ENCODE assay signal across 8 cellular contexts in the genomic region with DNA sequence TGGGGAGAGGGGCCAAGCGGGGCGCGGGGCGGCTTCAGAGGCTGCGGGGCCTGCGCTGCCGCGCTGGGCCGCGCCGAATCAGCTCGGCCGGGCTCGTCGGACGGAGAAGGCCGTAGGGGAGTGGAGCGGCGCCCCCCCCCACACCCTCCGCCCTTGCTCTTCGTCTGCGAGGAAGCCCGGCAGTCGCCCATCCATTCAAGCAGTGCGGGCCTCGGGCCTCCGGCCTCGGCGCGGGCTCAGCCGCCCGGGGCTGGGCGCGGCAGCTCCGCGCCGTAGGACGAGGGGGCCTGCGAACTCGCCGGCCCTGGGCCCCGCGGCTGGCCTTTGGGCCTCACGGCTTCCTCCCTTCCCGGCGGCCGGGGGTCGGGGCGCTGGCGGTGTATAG. TPM values are rescaled to one million over a fixed set of nuclear protein-coding genes. Genes with fewer than 3 reads are reported as not detected.
DNase-seq lines count a peak whose midpoint lies in the region; ATAC-seq and TF ChIP-seq lines count a peak whose summit lies in the region.

No MANE protein-coding gene starts in this region.

- CTCF ChIA-PET in PC-3 (lab: Charles Lee), result no interaction called here

- H2AFZ ChIP-seq in PC-3 (ENCODE audit: low read length) (no peak overlapping the region), fibroblast of lung (ENCODE audit: low read length) (no peak overlapping the region)

- no TSS peak for BruUV-seq in PC-3 (replicated peaks; lab: Mats Ljungman, UMichigan)

- H4K20me1 ChIP-seq in PC-3 (ENCODE audit: low read length), result peaks cover 40% of the 10 kb centered on the region
- no peaks in the 10 kb centered on the region for H4K20me1 ChIP-seq in fibroblast of lung (ENCODE audit: control insufficient read depth, extremely low read depth, insufficient read depth, low read length)

- H3F3A ChIP-seq in PC-3 (ENCODE audit: low read length, unreplicated experiment), result no peaks in the 10 kb centered on the region

- intact Hi-C loops in PC-3 (cut with micrococcal nuclease), result loop anchor here (2.0 kb wide), 1 partner anchor 23 kb away; no protein-coding TSS in a partner anchor

- H3K9ac ChIP-seq in ES-I3 (ENCODE audit: low read depth, low read length) (peak overlapping the region; percentile 64), PC-3 (ENCODE audit: low read length) (peak overlapping the region; percentile 94), fibroblast of lung (ENCODE audit: insufficient read depth, low read length) (peak overlapping the region; percentile 82)

- no peaks in the 10 kb centered on the region for H3K9me2 ChIP-seq in PC-3 (replicated peaks; ENCODE audit: low read length)

- DNase-seq in HAP-1 (ENCODE audit: low spot score in 2 of 2) (no peak), PC-3 (no peak), fibroblast of lung (ENCODE audit: low read depth in 2 of 2) (no peak), progenitor cell of endocrine pancreas (ENCODE audit: low spot score, unreplicated experiment) (no peak), T1000 (lab: John Stamatoyannopoulos, UW) (no peak), GM13977 (ENCODE audit: low spot score) (no peak), Ammon's horn (ENCODE audit: low spot score) (no peak)

- in situ Hi-C loops in HAP-1 (cut with MboI; ENCODE audit: low sequenced_read_pairs) (no loop called here), GM13977 (cut with MboI; ENCODE audit: low pct_unique_long_range_greater_than_20kb, low sequenced_read_pairs, unreplicated experiment) (no loop called here)

- H3K27me3 ChIP-seq in HAP-1 (ENCODE audit: low read depth) (no peaks in the 10 kb centered on the region), PC-3 (ENCODE audit: low read length) (no peaks in the 10 kb centered on the region), fibroblast of lung (ENCODE audit: control insufficient read depth, insufficient read depth, low read length) (no peaks in the 10 kb centered on the region)

- H3K9me3 ChIP-seq in ES-I3 (ENCODE audit: control insufficient read depth, insufficient read depth, low read length), result no peaks in the 10 kb centered on the region
- no peaks in the 10 kb centered on the region for H3K9me3 ChIP-seq in HAP-1
- H3K9me3 ChIP-seq in PC-3 (ENCODE audit: low read length), result no peaks in the 10 kb centered on the region
- no peaks in the 10 kb centered on the region for H3K9me3 ChIP-seq in fibroblast of lung (ENCODE audit: control insufficient read depth, insufficient read depth, low read depth, low read length)

- peaks cover 51% of the 10 kb centered on the region for H3K79me2 ChIP-seq in PC-3 (ENCODE audit: low read length)
- peaks cover 40% of the 10 kb centered on the region for H3K79me2 ChIP-seq in fibroblast of lung (ENCODE audit: control insufficient read depth, insufficient read depth, low read length)

- H3K36me3 ChIP-seq in ES-I3 (ENCODE audit: insufficient read depth, low read length), result peaks cover 14% of the 10 kb centered on the region
- peaks cover 23% of the 10 kb centered on the region for H3K36me3 ChIP-seq in HAP-1 (replicated peaks)
- peaks cover 29% of the 10 kb centered on the region for H3K36me3 ChIP-seq in PC-3 (ENCODE audit: low read depth, low read length)
- no peaks in the 10 kb centered on the region for H3K36me3 ChIP-seq in fibroblast of lung (ENCODE audit: control insufficient read depth, insufficient read depth, low read length)

- H3K4me1 ChIP-seq in ES-I3 (ENCODE audit: insufficient read depth, low read length) (peaks cover 11% of the 10 kb centered on the region), HAP-1 (peaks cover 11% of the 10 kb centered on the region; the same call in 1 of the 2 replicates), PC-3 (ENCODE audit: insufficient read depth, low read length) (peaks cover 31% of the 10 kb centered on the region), fibroblast of lung (ENCODE audit: control insufficient read depth, extremely low read depth, insufficient read depth, low read length) (peaks cover 14% of the 10 kb centered on the region)

- no peaks in the 10 kb centered on the region for H3K9me3 Mint-ChIP-seq in progenitor cell of endocrine pancreas (ENCODE audit: low read depth)

- POLR2A ChIA-PET in PC-3 (lab: Charles Lee; ENCODE audit: unreplicated experiment), result interaction anchor here (0.6 kb wide), 1 partner anchor 12 kb away, joined by 15 read pairs; no protein-coding TSS in a partner anchor

- H3K4me1 Mint-ChIP-seq in progenitor cell of endocrine pancreas (ENCODE audit: low read depth), result peaks cover 21% of the 10 kb centered on the region

- H3K4me3 ChIP-seq in HAP-1 (peak overlapping the region; percentile 91), PC-3 (ENCODE audit: low read length) (peak overlapping the region; percentile 80), fibroblast of lung (replicated peaks in 1 of 4; ENCODE audit: control extremely low read depth in 1 of 4, insufficient read depth in 1 of 4, low read depth in 3 of 4, low read length in 4 of 4) (peak overlapping the region; percentile 55 to 83 (median 66))

- H3K27ac Mint-ChIP-seq in progenitor cell of endocrine pancreas, result peak overlapping the region; percentile 81

- peak overlapping the region; percentile 88 for H3K4me2 ChIP-seq in PC-3 (ENCODE audit: low read length)
- peak overlapping the region; percentile 98 for H3K4me2 ChIP-seq in fibroblast of lung (ENCODE audit: extremely low read depth, insufficient read depth, low read length)

- peak overlapping the region; percentile 81 for H3K4me3 Mint-ChIP-seq in progenitor cell of endocrine pancreas (ENCODE audit: low read depth)

- H3K27ac ChIP-seq in PC-3 (ENCODE audit: low read length) (peak overlapping the region; percentile 91), fibroblast of lung (ENCODE audit: insufficient read depth, low read length) (peak overlapping the region; percentile 75)

- TF ChIP-seq CTCF in PC-3 (conservative IDR thresholded peaks at IDR 0.05; ENCODE audit: low read depth, low read length), result no peak
- TF ChIP-seq CTCF in fibroblast of lung (conservative IDR thresholded peaks at IDR 0.05 in 1 of 2, IDR thresholded peaks at IDR 0.05 in 1 of 2; ENCODE audit: low read depth in 1 of 2, low read length in 2 of 2), result no peak
- TF ChIP-seq CTCF in progenitor cell of endocrine pancreas (IDR thresholded peaks at IDR 0.05; ENCODE audit: unreplicated experiment), result no peak
- no peak for TF ChIP-seq CTCF in GM13977 (IDR thresholded peaks at IDR 0.05; ENCODE audit: extremely low read depth, insufficient read depth, missing control alignments)

- peak; percentile 25 for ATAC-seq in PC-3

- peaks cover 5% of the 10 kb centered on the region for H3K27me3 Mint-ChIP-seq in progenitor cell of endocrine pancreas

- H3K36me3 Mint-ChIP-seq in progenitor cell of endocrine pancreas (ENCODE audit: insufficient read depth), result peaks cover 4% of the 10 kb centered on the region

RNA-seq across cellular contexts. Expression of a gene that starts 0.6 kb away (rescaled TPM):
- total RNA-seq in PC-3 (2014; rRNA removed), result 63.4 and 122 TPM in 2 replicates
- total RNA-seq in fibroblast of lung, result 11.3 and 12.1 TPM in 2 replicates
- polyA plus RNA-seq in fibroblast of lung, result 26.5 and 52.0 TPM in 2 replicates
- polyA plus RNA-seq in fibroblast of lung (2012), result 24.0 and 41.9 TPM in 2 replicates
- 12.4 and 29.3 TPM in 2 replicates for polyA minus RNA-seq in fibroblast of lung (ENCODE audit: low replicate concordance)
- 37.6 and 38.5 TPM in 2 replicates for total RNA-seq in progenitor cell of endocrine pancreas

RNA-seq across cellular contexts. Expression of a gene that starts 41.5 kb away (rescaled TPM):
- total RNA-seq in PC-3 (2014; rRNA removed) (0.12 and 0.22 TPM in 2 replicates), fibroblast of lung (0.51 and 0.66 TPM in 2 replicates), progenitor cell of endocrine pancreas (0.95 and 1.0 TPM in 2 replicates)
- polyA plus RNA-seq in fibroblast of lung, result 0.01 TPM in 1 of 2 replicates, not detected in the other
- polyA plus RNA-seq in fibroblast of lung (2012), result 0.06 TPM in 2 replicates
- polyA minus RNA-seq in fibroblast of lung (ENCODE audit: low replicate concordance), result not detected in 2 replicates
